In genomic region chr3:104165866-104166265, GRCh38 we compare ENCODE assay signal across 8 cellular contexts.
"Had no signal": no experiment of that assay in that cellular context is flagged by ENCODE, and none has a peak within 500 bp of the region (broad histone marks: within the 10 kb centered on the region; RNA-seq: fewer than 3 reads in every experiment).

No MANE protein-coding gene starts in this region.

- H3K9me3 ChIP-seq: HAP-1 had no signal

- ATAC-seq: GM23338, HCT116 had no signal

- H3K9ac ChIP-seq: KMS-11 had no signal

- H3K27ac ChIP-seq: KMS-11 had no signal

- DNase-seq: H7, HFFc6, KBM-7 had no signal

- FAIRE-seq: HTR-8/SVneo had no signal

- H3K4me3 ChIP-seq: GM23338, HAP-1 had no signal

- H3K4me2 ChIP-seq: GM23338, KMS-11 had no signal

- H3K36me3 ChIP-seq: HAP-1 had no signal

- H3K4me1 ChIP-seq: HAP-1 had no signal

- H2AFZ ChIP-seq: GM23338 had no signal
